1 cellular context compared by ENCODE assay signal in genomic region chr6:154675602-154676088, GRCh38.
TF ChIP-seq lines count a peak whose summit lies in the region.

No MANE protein-coding gene starts in this region.

TF ChIP-seq in K562, 482 proteins besides CTCF, POLR2A, EP300 and RAD21 (continued from another document):
- TF ChIP-seq E2F8 (IDR thresholded peaks at IDR 0.05; ENCODE audit: low read depth, partially characterized antibody): peak; percentile 52
- TF ChIP-seq THRB (CRISPR knock-in tag; conservative IDR thresholded peaks at IDR 0.05): no peak
- TF ChIP-seq XRCC5 (IDR thresholded peaks at IDR 0.05; ENCODE audit: low read depth, low read length): peak; percentile 93
- peak in 1 of 2 experiments; percentile 69; a peak in 1 of 4 replicates for TF ChIP-seq MAZ (CRISPR knock-in tag; conservative IDR thresholded peaks at IDR 0.05 in 1 of 2, IDR thresholded peaks at IDR 0.05 in 1 of 2)
- TF ChIP-seq CREB1 (IDR thresholded peaks at IDR 0.05): 0 out of 2 replicates have a peak, but pooled peaks have one; percentile 34
- TF ChIP-seq CREB1 (CRISPR knock-in tag; IDR thresholded peaks at IDR 0.05): peak; percentile 39; the same call in 1 of the 2 replicates
- TF ChIP-seq ARID1B (IDR thresholded peaks at IDR 0.05): no peak
- TF ChIP-seq CHAMP1 (IDR thresholded peaks at IDR 0.05): peak; percentile 54; the same call in 1 of the 2 replicates
- TF ChIP-seq NCOR1 (IDR thresholded peaks at IDR 0.05): peak; percentile 32; the same call in 1 of the 2 replicates
- TF ChIP-seq MEIS2 (IDR thresholded peaks at IDR 0.05; ENCODE audit: partially characterized antibody): peak; percentile 41
- TF ChIP-seq BACH1 (tag; IDR thresholded peaks at IDR 0.05): 0 out of 2 replicates have a peak, but pooled peaks have one; percentile 61
